7 cellular contexts compared by ENCODE assay signal in the genomic region with DNA sequence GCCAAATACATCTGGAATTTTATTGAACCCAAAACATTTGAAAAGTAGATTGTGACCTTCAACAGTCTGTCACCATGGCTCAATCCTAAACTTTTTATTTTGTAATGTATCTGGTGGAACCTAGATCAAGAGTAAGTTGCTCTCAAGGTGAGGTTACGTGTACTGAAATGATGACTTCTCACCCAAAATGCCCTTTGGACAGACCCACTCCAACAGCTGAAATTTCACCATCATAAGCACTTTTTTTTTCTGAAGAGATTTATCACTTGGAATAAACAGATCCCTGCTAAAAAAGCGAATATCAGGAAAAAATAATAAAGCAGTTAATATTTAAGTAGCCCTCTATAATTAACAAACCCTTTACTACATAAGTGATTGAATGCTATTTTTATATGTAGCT.
"Had no signal": no experiment of that assay in that cellular context is flagged by ENCODE, and none has a peak within 500 bp of the region (broad histone marks: within the 10 kb centered on the region; RNA-seq: fewer than 3 reads in every experiment).

No MANE protein-coding gene starts in this region.

- H3K27ac ChIP-seq: HL-60 had no signal

- DNase-seq: H9, HCEC 1CT, IMR-90, KG1 had no signal

- ATAC-seq: GM23338, K562 had no signal

- H3K4me3 ChIP-seq: GM23338, K562 had no signal
